In genomic region chr5:150510460-150511263, GRCh38 we compare ENCODE assay signal across 1 cellular context.
A peak's percentile ranks its signal among the peaks of the same experiment; 100 is the strongest.
TF ChIP-seq lines count a peak whose summit lies in the region.

No MANE protein-coding gene starts in this region.

TF ChIP-seq in HepG2, 621 proteins besides CTCF, POLR2A, EP300 and RAD21 (continued from another document and continues in another):
- TF ChIP-seq ZNF142 (CRISPR knock-in tag; IDR thresholded peaks at IDR 0.05) (peak; percentile 94; the same call in 1 of the 2 replicates), AHDC1 (CRISPR knock-in tag; IDR thresholded peaks at IDR 0.05; ENCODE audit: borderline replicate concordance) (peak; percentile 82), MAFF (IDR thresholded peaks at IDR 0.05; ENCODE audit: low read depth, low read length) (peak; percentile 40), ZNF30 (CRISPR knock-in tag; IDR thresholded peaks at IDR 0.05) (no peak), FIP1L1 (IDR thresholded peaks at IDR 0.05; ENCODE audit: borderline replicate concordance, insufficient read depth, low read depth, low read length) (no peak), RORA (CRISPR knock-in tag; IDR thresholded peaks at IDR 0.05) (no peak), RAD51 (IDR thresholded peaks at IDR 0.05; ENCODE audit: borderline replicate concordance) (no peak), MBNL3 (CRISPR knock-in tag; conservative IDR thresholded peaks at IDR 0.05) (no peak), KDM4B (CRISPR knock-in tag; IDR thresholded peaks at IDR 0.05) (no peak), LCORL (IDR thresholded peaks at IDR 0.05) (no peak), LCORL (CRISPR knock-in tag; IDR thresholded peaks at IDR 0.05) (peak; percentile 98), PAF1 (CRISPR knock-in tag; IDR thresholded peaks at IDR 0.05) (no peak), SKI (IDR thresholded peaks at IDR 0.05; ENCODE audit: partially characterized antibody) (peak; percentile 72), BRCA1 (CRISPR knock-in tag; IDR thresholded peaks at IDR 0.05) (no peak), TFE3 (CRISPR knock-in tag; IDR thresholded peaks at IDR 0.05) (peak; percentile 89), ZBTB38 (CRISPR knock-in tag; IDR thresholded peaks at IDR 0.05) (peak; percentile 65; the same call in 1 of the 2 replicates), HOXA9 (CRISPR knock-in tag; IDR thresholded peaks at IDR 0.05; ENCODE audit: borderline replicate concordance) (no peak), ZNF101 (CRISPR knock-in tag; IDR thresholded peaks at IDR 0.05; ENCODE audit: borderline replicate concordance, low read depth) (no peak), RFX5 (IDR thresholded peaks at IDR 0.05; ENCODE audit: low read depth, low read length) (0 out of 2 replicates have a peak, but pooled peaks have one; percentile 9), ARID5B (CRISPR knock-in tag; IDR thresholded peaks at IDR 0.05) (peak; percentile 88), TBL1XR1 (IDR thresholded peaks at IDR 0.05; ENCODE audit: borderline replicate concordance, low read length, partially characterized antibody) (no peak), ZGPAT (CRISPR knock-in tag; IDR thresholded peaks at IDR 0.05) (peak; percentile 59), HNF1B (CRISPR knock-in tag; IDR thresholded peaks at IDR 0.05) (peak; percentile 59), HNF4A (CRISPR knock-in tag; IDR thresholded peaks at IDR 0.05) (peak; percentile 93), PRPF4 (IDR thresholded peaks at IDR 0.05; ENCODE audit: low read depth, low read length, poor library complexity, severe bottlenecking) (no peak)
- TF ChIP-seq, protein P1, sequence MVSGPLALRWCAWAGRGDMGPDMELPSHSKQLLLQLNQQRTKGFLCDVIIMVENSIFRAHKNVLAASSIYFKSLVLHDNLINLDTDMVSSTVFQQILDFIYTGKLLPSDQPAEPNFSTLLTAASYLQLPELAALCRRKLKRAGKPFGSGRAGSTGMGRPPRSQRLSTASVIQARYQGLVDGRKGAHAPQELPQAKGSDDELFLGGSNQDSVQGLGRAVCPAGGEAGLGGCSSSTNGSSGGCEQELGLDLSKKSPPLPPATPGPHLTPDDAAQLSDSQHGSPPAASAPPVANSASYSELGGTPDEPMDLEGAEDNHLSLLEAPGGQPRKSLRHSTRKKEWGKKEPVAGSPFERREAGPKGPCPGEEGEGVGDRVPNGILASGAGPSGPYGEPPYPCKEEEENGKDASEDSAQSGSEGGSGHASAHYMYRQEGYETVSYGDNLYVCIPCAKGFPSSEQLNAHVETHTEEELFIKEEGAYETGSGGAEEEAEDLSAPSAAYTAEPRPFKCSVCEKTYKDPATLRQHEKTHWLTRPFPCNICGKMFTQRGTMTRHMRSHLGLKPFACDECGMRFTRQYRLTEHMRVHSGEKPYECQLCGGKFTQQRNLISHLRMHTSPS (CRISPR knock-in tag; IDR thresholded peaks at IDR 0.05; ENCODE audit: low read depth) = peak; percentile 86
- TF ChIP-seq, protein P2, sequence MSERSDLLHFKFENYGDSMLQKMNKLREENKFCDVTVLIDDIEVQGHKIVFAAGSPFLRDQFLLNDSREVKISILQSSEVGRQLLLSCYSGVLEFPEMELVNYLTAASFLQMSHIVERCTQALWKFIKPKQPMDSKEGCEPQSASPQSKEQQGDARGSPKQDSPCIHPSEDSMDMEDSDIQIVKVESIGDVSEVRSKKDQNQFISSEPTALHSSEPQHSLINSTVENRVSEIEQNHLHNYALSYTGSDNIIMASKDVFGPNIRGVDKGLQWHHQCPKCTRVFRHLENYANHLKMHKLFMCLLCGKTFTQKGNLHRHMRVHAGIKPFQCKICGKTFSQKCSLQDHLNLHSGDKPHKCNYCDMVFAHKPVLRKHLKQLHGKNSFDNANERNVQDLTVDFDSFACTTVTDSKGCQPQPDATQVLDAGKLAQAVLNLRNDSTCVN (CRISPR knock-in tag; IDR thresholded peaks at IDR 0.05; ENCODE audit: borderline replicate concordance) = no peak
